Comparison of ENCODE assay signal across 20 cellular contexts in genomic region chr1:28935293-28935692, GRCh38.
"Had no signal": no experiment of that assay in that cellular context is flagged by ENCODE, and none has a peak within 500 bp of the region (broad histone marks: within the 10 kb centered on the region; RNA-seq: fewer than 3 reads in every experiment).

No MANE protein-coding gene starts in this region.

- H3K4me3 ChIP-seq: heart right ventricle, neural progenitor cell, thoracic aorta, vagina had no signal

- H3K36me3 ChIP-seq: heart right ventricle, neural progenitor cell, thoracic aorta, vagina had no signal

- H3K27me3 ChIP-seq: heart right ventricle, neural progenitor cell, vagina had no signal

- H3K27ac ChIP-seq: heart right ventricle, neural progenitor cell, thoracic aorta, vagina had no signal

- H3K9me3 ChIP-seq: heart right ventricle, thoracic aorta, vagina had no signal

- H3K4me1 Mint-ChIP-seq: neural progenitor cell had no signal

- H2AFZ ChIP-seq: neural progenitor cell had no signal

- ATAC-seq: activated CD4-positive, CD25-positive, alpha-beta regulatory T cell treated with anti-CD3 and anti-CD28 coated beads, Interleukin-2, amount 50 U/mL, for 24 hours; heart right ventricle; left cardiac atrium had no signal

- H3K27me3 Mint-ChIP-seq: activated CD4-positive, alpha-beta T cell treated with anti-CD3 and anti-CD28 coated beads, Interleukin-2, amount 10 ng/mL, durations not matched to agents 7 days and 5 days; activated T-cell treated with anti-CD3 and anti-CD28 coated beads, Interleukin-2, amount 50 U/mL, for 24 hours; type B pancreatic cell had no signal

- H3K27ac Mint-ChIP-seq: neural progenitor cell had no signal

- H3K4me1 ChIP-seq: neural progenitor cell, vagina had no signal

- DNase-seq: activated CD4-positive, alpha-beta T cell treated with anti-CD3 and anti-CD28 coated beads, Interleukin-2, amount 10 ng/mL, durations not matched to agents 7 days and 5 days; activated CD8-positive, alpha-beta memory T cell treated with anti-CD3 and anti-CD28 coated beads for 24 hours; activated CD8-positive, alpha-beta memory T cell treated with anti-CD3 and anti-CD28 coated beads, Interleukin-2, amount 50 U/mL, for 4 hours; activated naive CD4-positive, alpha-beta T cell treated with Interleukin-2 at 50 U/mL for 16 hours; activated T-cell treated with anti-CD3 and anti-CD28 coated beads, Interleukin-2, amount 50 U/mL, for 24 hours; amygdala; cerebellar nuclear complex; cortex of kidney; foreskin fibroblast; heart right ventricle; left cardiac atrium; mesenchymal stem cell; retina; stimulated activated CD4-positive, alpha-beta T cell treated with anti-CD3 and anti-CD28 coated beads, Interleukin-2, amount 100 ng/mL, for 48 hours; stimulated activated naive CD4-positive, alpha-beta T cell treated with Interleukin-2 at 50 U/mL for 16 hours had no signal

- H3K4me3 Mint-ChIP-seq: activated CD4-positive, alpha-beta T cell treated with anti-CD3 and anti-CD28 coated beads, Interleukin-2, amount 10 ng/mL, durations not matched to agents 7 days and 5 days; activated T-cell treated with anti-CD3 and anti-CD28 coated beads, Interleukin-2, amount 50 U/mL, for 24 hours; neural progenitor cell; type B pancreatic cell had no signal

- H3K4me2 ChIP-seq: neural progenitor cell had no signal
